8 cellular contexts compared by ENCODE assay signal in the genomic region with DNA sequence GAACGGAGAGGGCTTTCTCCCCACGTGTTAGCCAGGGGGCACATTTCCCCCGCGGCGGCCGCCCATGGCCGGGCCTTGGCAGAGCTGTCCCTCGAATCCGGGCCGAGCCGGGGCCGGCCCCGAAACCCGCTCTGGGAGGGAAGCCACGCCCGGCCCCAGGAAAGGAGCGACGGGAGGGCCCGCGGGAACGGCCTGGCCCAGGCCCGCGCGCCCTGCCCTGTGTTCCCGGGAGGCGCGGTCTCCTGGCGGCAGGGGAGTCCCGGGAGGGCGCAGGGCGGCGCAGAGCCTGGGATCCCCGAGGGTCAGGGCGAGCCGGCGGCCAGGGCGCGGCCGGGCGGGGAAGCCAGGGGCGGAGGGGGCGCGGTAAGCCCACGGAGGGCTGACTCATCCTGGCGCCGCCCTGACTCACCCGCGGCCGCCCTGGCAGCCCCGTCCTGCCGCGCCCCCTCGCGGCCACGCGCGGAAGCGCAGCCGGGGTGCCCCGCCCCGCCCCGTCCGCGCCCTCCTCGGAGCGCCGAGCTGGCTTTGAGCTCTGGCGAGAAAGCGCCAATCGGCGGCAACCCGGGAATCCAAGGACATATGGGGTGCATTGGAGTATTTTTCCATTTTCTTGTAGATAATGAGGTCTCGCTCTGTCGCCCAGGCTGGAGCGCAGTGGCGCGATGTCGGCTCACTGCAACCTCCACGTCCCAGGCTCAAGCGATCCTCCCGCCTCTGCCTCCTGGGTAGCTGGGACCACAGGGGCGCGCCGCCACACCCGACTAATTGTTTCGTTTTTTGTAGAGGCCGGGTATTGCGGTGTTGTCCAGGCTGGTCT. TPM values are rescaled to one million over a fixed set of nuclear protein-coding genes. Genes with fewer than 3 reads are reported as not detected.
DNase-seq lines count a peak whose midpoint lies in the region; ATAC-seq and TF ChIP-seq lines count a peak whose summit lies in the region.

No MANE protein-coding gene starts in this region.

- H3K27ac Mint-ChIP-seq in endodermal cell, result peak overlapping the region; percentile 94

- no peaks in the 10 kb centered on the region for H3K36me3 Mint-ChIP-seq in endodermal cell (ENCODE audit: low read depth)

- peaks cover 25% of the 10 kb centered on the region for H3K27me3 Mint-ChIP-seq in endodermal cell (ENCODE audit: insufficient read depth)

- peak overlapping the region; percentile 64 for H3K4me3 Mint-ChIP-seq in endodermal cell

- no peak overlapping the region for H3K27ac ChIP-seq in AG04450 (ENCODE audit: low read depth, low read length)
- no peak overlapping the region for H3K27ac ChIP-seq in endodermal cell (ENCODE audit: low read depth, low read length)
- H3K27ac ChIP-seq in mesodermal cell (ENCODE audit: low read depth, low read length, severe bottlenecking), result peak overlapping the region; percentile 30

- peak overlapping the region; percentile 52 for H3K4me3 ChIP-seq in AG04450 (ENCODE audit: low read depth, low read length)
- H3K4me3 ChIP-seq in endodermal cell (ENCODE audit: low read length), result peak overlapping the region; percentile 69
- peak overlapping the region; percentile 27 for H3K4me3 ChIP-seq in mesodermal cell (ENCODE audit: extremely low read depth, insufficient read depth, low read length, poor library complexity, severe bottlenecking)

- H3K9ac ChIP-seq in endodermal cell (ENCODE audit: extremely low read depth, low read length, poor library complexity, severe bottlenecking), result peak overlapping the region; percentile 55

- 16 to 85% methylated on average over 16 to 87 of the region's 88 CpGs for WGBS in endodermal cell (ENCODE audit: insufficient coverage in 1 of 2, insufficient read length in 1 of 2), 2 experiments
- 17 to 20% methylated on average over 61 to 83 of the region's 88 CpGs for WGBS in mesodermal cell (ENCODE audit: insufficient coverage in 2 of 2), 2 experiments

- H3K9me3 Mint-ChIP-seq in endodermal cell, result no peaks in the 10 kb centered on the region

- ATAC-seq in GM18517 (IDR thresholded peaks at IDR 0.05; ENCODE audit: unreplicated experiment) (peak; percentile 78), HG03103 (IDR thresholded peaks at IDR 0.05; ENCODE audit: low read depth, unreplicated experiment) (peak; percentile 59)

- peaks cover 46% of the 10 kb centered on the region for H3K4me1 Mint-ChIP-seq in endodermal cell

- no peak for DNase-seq in AG04450 (ENCODE audit: low read depth, low spot score)
- peak; percentile 87 for DNase-seq in NCI-H82 (lab: John Stamatoyannopoulos, UW)
- peak; percentile 45 for DNase-seq in activated CD8-positive, alpha-beta memory T cell treated with anti-CD3 and anti-CD28 coated beads, Interleukin-2, amount 50 U/mL, for 1 hour (ENCODE audit: extremely low read depth)
- DNase-seq in endodermal cell, result peak; percentile 98
- peak; percentile 57 for DNase-seq in stimulated activated CD8-positive, alpha-beta memory T cell treated with anti-CD3 and anti-CD28 coated beads, Interleukin-15, amount 100 ng/mL, for 1 hour (ENCODE audit: low read depth)

- H3K36me3 ChIP-seq in endodermal cell (ENCODE audit: control insufficient read depth, insufficient read depth, low read length), result no peaks in the 10 kb centered on the region
- no peaks in the 10 kb centered on the region for H3K36me3 ChIP-seq in mesodermal cell (ENCODE audit: control insufficient read depth, insufficient read depth, low read length)

- peak; percentile 50 for TF ChIP-seq CTCF in AG04450 (IDR thresholded peaks at IDR 0.05; ENCODE audit: low read depth, low read length)
- peak; percentile 100 for TF ChIP-seq CTCF in endodermal cell (conservative IDR thresholded peaks at IDR 0.05)

- H3K9me3 ChIP-seq in AG04450 (ENCODE audit: control insufficient read depth, insufficient read depth, low read length), result no peaks in the 10 kb centered on the region
- H3K9me3 ChIP-seq in endodermal cell (ENCODE audit: control insufficient read depth, low read length), result no peaks in the 10 kb centered on the region
- H3K9me3 ChIP-seq in mesodermal cell (ENCODE audit: control insufficient read depth, low read length), result no peaks in the 10 kb centered on the region

- H3K4me1 ChIP-seq in endodermal cell (ENCODE audit: control insufficient read depth, insufficient read depth, low read length) (peaks cover 11% of the 10 kb centered on the region), mesodermal cell (ENCODE audit: control insufficient read depth, insufficient read depth, low read length, poor library complexity, severe bottlenecking) (peaks cover 33% of the 10 kb centered on the region)

- no peaks in the 10 kb centered on the region for H3K27me3 ChIP-seq in AG04450 (ENCODE audit: control insufficient read depth, insufficient read depth, low read length)
- peaks cover 12% of the 10 kb centered on the region for H3K27me3 ChIP-seq in endodermal cell (ENCODE audit: control insufficient read depth, insufficient read depth, low read length, poor library complexity, severe bottlenecking)

- POLR2A ChIA-PET in AG04450 (lab: Yijun Ruan, JAX), result interaction anchor here (0.5 to 2.0 kb wide), 7 partner anchors 48 to 1190 kb away, joined by 3 to 14 read pairs (median 5); no protein-coding TSS in a partner anchor

- CTCF ChIA-PET in AG04450 (lab: Charles Lee), result interaction anchor here (0.5 to 6.5 kb wide), 35 partner anchors 9 to 747 kb away, joined by 3 to 54 read pairs (median 5); a partner anchor contains a TSS

RNA-seq across cellular contexts. Expression of a gene that starts 31.8 kb away (rescaled TPM):
- 0.06 and 0.15 TPM in 2 replicates for polyA plus RNA-seq in AG04450 (2011; rRNA removed)
- polyA minus RNA-seq in AG04450 (2011; rRNA and poly(A)+ RNA removed), result 0.26 and 0.51 TPM in 2 replicates
- 10 to 100 TPM; 24.8 to 37.2 TPM for total RNA-seq in endodermal cell
- polyA plus RNA-seq in endodermal cell (2013, experiment 1 of 2), result 7.1 TPM
- 4.6 TPM for polyA plus RNA-seq in endodermal cell (2013, experiment 2 of 2)
- polyA plus RNA-seq in mesodermal cell (2013, experiment 1 of 2), result 2.1 TPM
- polyA plus RNA-seq in mesodermal cell (2013, experiment 2 of 2), result 0.71 TPM
